Comparison of ENCODE assay signal across 16 cellular contexts in the genomic region with DNA sequence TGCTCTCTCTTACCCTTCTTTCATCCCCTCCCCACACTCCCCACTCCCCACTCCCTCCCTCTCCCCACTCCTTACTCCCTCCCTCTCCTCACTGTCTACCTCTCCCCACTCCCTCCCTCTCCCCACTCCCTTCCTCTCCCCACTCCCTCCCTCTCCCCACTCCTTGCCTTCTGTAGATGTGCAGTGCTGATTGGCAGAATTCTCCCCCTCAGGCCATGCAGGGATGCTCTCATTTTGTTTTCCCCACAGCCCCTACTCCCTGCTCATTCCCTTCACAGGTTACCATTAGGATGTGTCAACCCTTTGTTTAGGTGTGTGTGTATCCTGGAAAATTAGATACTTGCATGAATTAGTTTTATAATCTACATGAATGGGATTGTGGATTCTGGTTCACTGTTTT.
"Had no signal": no experiment of that assay in that cellular context is flagged by ENCODE, and none has a peak within 500 bp of the region (broad histone marks: within the 10 kb centered on the region; RNA-seq: fewer than 3 reads in every experiment).

No MANE protein-coding gene starts in this region.

- H3K79me2 ChIP-seq: parathyroid adenoma had no signal

- H3K27ac ChIP-seq: colonic mucosa, parathyroid adenoma, prostate gland, right lobe of liver, stomach, thoracic aorta had no signal

- DNase-seq: colonic mucosa; effector CD4-positive, alpha-beta T cell; hippocampal formation; mammary epithelial cell; mucosa of descending colon; naive thymus-derived CD8-positive, alpha-beta T cell; right lobe of liver; stimulated activated CD4-positive, alpha-beta T cell treated with anti-CD3 and anti-CD28 coated beads, Interleukin-4, amount 100 ng/mL, for 1 hour; stimulated activated CD8-positive, alpha-beta memory T cell treated with anti-CD3 and anti-CD28 coated beads, Interleukin-4, amount 100 ng/mL, for 48 hours; stomach; substantia nigra; trophoblast cell had no signal

- H3K9ac ChIP-seq: parathyroid adenoma had no signal

- H3K36me3 Mint-ChIP-seq: naive thymus-derived CD8-positive, alpha-beta T cell; stimulated activated effector memory CD8-positive, alpha-beta T cell treated with anti-CD3 and anti-CD28 coated beads, Interleukin-12 subunit alpha, Interleukin-12 subunit beta, amount 100 ng/mL, for 72 hours had no signal

- H3K36me3 ChIP-seq: colonic mucosa, prostate gland, right lobe of liver, stomach, thoracic aorta had no signal

- H3K4me3 ChIP-seq: colonic mucosa, mucosa of descending colon, prostate gland, right lobe of liver, stomach, thoracic aorta had no signal

- H3K27me3 ChIP-seq: colonic mucosa, right lobe of liver, stomach had no signal

- H3K4me1 ChIP-seq: colonic mucosa, parathyroid adenoma, prostate gland, right lobe of liver, stomach had no signal

- H3K9me3 ChIP-seq: colonic mucosa, mucosa of descending colon, prostate gland, right lobe of liver, thoracic aorta had no signal

- ATAC-seq: mucosa of descending colon; naive thymus-derived CD8-positive, alpha-beta T cell; right lobe of liver had no signal

- H3K27me3 Mint-ChIP-seq: naive thymus-derived CD8-positive, alpha-beta T cell had no signal

- H3K9me3 Mint-ChIP-seq: naive thymus-derived CD8-positive, alpha-beta T cell; stimulated activated effector memory CD8-positive, alpha-beta T cell treated with anti-CD3 and anti-CD28 coated beads, Interleukin-12 subunit alpha, Interleukin-12 subunit beta, amount 100 ng/mL, for 72 hours had no signal

- H3K27ac Mint-ChIP-seq: stimulated activated effector memory CD8-positive, alpha-beta T cell treated with anti-CD3 and anti-CD28 coated beads, Interleukin-12 subunit alpha, Interleukin-12 subunit beta, amount 100 ng/mL, for 72 hours had no signal

- H3K4me3 Mint-ChIP-seq: naive thymus-derived CD8-positive, alpha-beta T cell; stimulated activated effector memory CD8-positive, alpha-beta T cell treated with anti-CD3 and anti-CD28 coated beads, Interleukin-12 subunit alpha, Interleukin-12 subunit beta, amount 100 ng/mL, for 72 hours had no signal
